Comparison of ENCODE assay signal across 24 cellular contexts in genomic region chr12:52173526-52173925, GRCh38. TPM values are rescaled to one million over a fixed set of nuclear protein-coding genes. Genes with fewer than 3 reads are reported as not detected.
"Had no signal": no experiment of that assay in that cellular context is flagged by ENCODE, and none has a peak within 500 bp of the region (broad histone marks: within the 10 kb centered on the region; RNA-seq: fewer than 3 reads in every experiment).

No MANE protein-coding gene starts in this region.

- H3K27me3 ChIP-seq: Peyer's patch had no signal

- H3K36me3 ChIP-seq: Peyer's patch had no signal

- H3K9me3 ChIP-seq: Peyer's patch had no signal

- H3K36me3 Mint-ChIP-seq: activated CD8-positive, alpha-beta memory T cell treated with anti-CD3 and anti-CD28 coated beads, Interleukin-2, amount 10 ng/mL, durations not matched to agents 7 days and 5 days; activated naive CD8-positive, alpha-beta T cell; brain had no signal

- H3K4me3 Mint-ChIP-seq: activated CD8-positive, alpha-beta memory T cell treated with anti-CD3 and anti-CD28 coated beads, Interleukin-2, amount 10 ng/mL, durations not matched to agents 7 days and 5 days; activated naive CD4-positive, alpha-beta T cell treated with anti-CD3 and anti-CD28 coated beads for 36 hours; activated naive CD8-positive, alpha-beta T cell; activated T-cell treated with anti-CD3 and anti-CD28 coated beads, Interleukin-2, amount 50 U/mL, for 24 hours; activated T-helper 1 cell treated with anti-CD3 and anti-CD28 coated beads, Interleukin-12 subunit alpha, Interleukin-12 subunit beta, Interleukin-2, Interleukin-4 antibody, amounts not matched to agents 30 ng/mL and 10 ng/mL and 1 ng/mL, durations not matched to agents 14 hours and 24 hours and 36 hours; brain; T-helper 17 cell had no signal

- H3K27me3 Mint-ChIP-seq: activated CD8-positive, alpha-beta memory T cell treated with anti-CD3 and anti-CD28 coated beads, Interleukin-2, amount 10 ng/mL, durations not matched to agents 7 days and 5 days; activated naive CD8-positive, alpha-beta T cell; activated T-cell treated with anti-CD3 and anti-CD28 coated beads, Interleukin-2, amount 50 U/mL, for 24 hours had no signal

- H3K4me3 ChIP-seq: Peyer's patch had no signal

- H3K27ac ChIP-seq: Peyer's patch had no signal

- DNase-seq: activated CD4-positive, alpha-beta T cell treated with anti-CD3 and anti-CD28 coated beads, Interleukin-2, amount 50 U/mL, for 1 hour; activated CD4-positive, CD25-positive, alpha-beta regulatory T cell; activated CD8-positive, alpha-beta memory T cell treated with anti-CD3 and anti-CD28 coated beads, Interleukin-2, amount 10 ng/mL, durations not matched to agents 7 days and 5 days; activated effector memory CD4-positive, alpha-beta T cell treated with anti-CD3 and anti-CD28 coated beads, Interleukin-2, amount 50 U/mL, for 16 hours; activated naive CD4-positive, alpha-beta T cell treated with anti-CD3 and anti-CD28 coated beads for 36 hours; activated T-cell treated with anti-CD3 and anti-CD28 coated beads, Interleukin-2, amount 50 U/mL, for 24 hours; amygdala; KBM-7; NCI-H1092; NCI-H1417; NCI-H1930; NCI-H2171; NCI-H2227 treated with DMSO at 0.1 percent for 48 hours; NCI-H446 treated with DMSO at 0.1 percent for 48 hours; NCI-H524 treated with DMSO at 0.1 percent for 48 hours; NCI-H748 treated with DMSO at 0.1 percent for 48 hours; OCI-M1; Peyer's patch; SIG-M5; T-helper 17 cell; T-helper 9 cell had no signal

- ATAC-seq: activated CD8-positive, alpha-beta memory T cell treated with anti-CD3 and anti-CD28 coated beads, Interleukin-2, amount 10 ng/mL, durations not matched to agents 7 days and 5 days; T-helper 17 cell had no signal

- H3K27ac Mint-ChIP-seq: activated CD8-positive, alpha-beta memory T cell treated with anti-CD3 and anti-CD28 coated beads, Interleukin-2, amount 10 ng/mL, durations not matched to agents 7 days and 5 days; activated naive CD4-positive, alpha-beta T cell treated with anti-CD3 and anti-CD28 coated beads for 36 hours; activated naive CD8-positive, alpha-beta T cell; activated T-cell treated with anti-CD3 and anti-CD28 coated beads, Interleukin-2, amount 50 U/mL, for 24 hours; activated T-helper 1 cell treated with anti-CD3 and anti-CD28 coated beads, Interleukin-12 subunit alpha, Interleukin-12 subunit beta, Interleukin-2, Interleukin-4 antibody, amounts not matched to agents 30 ng/mL and 10 ng/mL and 1 ng/mL, durations not matched to agents 14 hours and 24 hours and 36 hours; T-helper 17 cell had no signal

- H3K9me3 Mint-ChIP-seq: activated naive CD4-positive, alpha-beta T cell treated with anti-CD3 and anti-CD28 coated beads for 36 hours; activated T-cell treated with anti-CD3 and anti-CD28 coated beads, Interleukin-2, amount 50 U/mL, for 24 hours; activated T-helper 1 cell treated with anti-CD3 and anti-CD28 coated beads, Interleukin-12 subunit alpha, Interleukin-12 subunit beta, Interleukin-2, Interleukin-4 antibody, amounts not matched to agents 30 ng/mL and 10 ng/mL and 1 ng/mL, durations not matched to agents 14 hours and 24 hours and 36 hours; brain had no signal

RNA-seq across cellular contexts. Expression of gene KRT80, which starts 18.3 kb away (rescaled TPM):
- total RNA-seq: activated CD8-positive, alpha-beta memory T cell treated with anti-CD3 and anti-CD28 coated beads, Interleukin-2, amount 10 ng/mL, durations not matched to agents 7 days and 5 days; activated naive CD4-positive, alpha-beta T cell treated with anti-CD3 and anti-CD28 coated beads for 36 hours; activated T-helper 1 cell treated with anti-CD3 and anti-CD28 coated beads, Interleukin-12 subunit alpha, Interleukin-12 subunit beta, Interleukin-2, Interleukin-4 antibody, amounts not matched to agents 30 ng/mL and 10 ng/mL and 1 ng/mL, durations not matched to agents 14 hours and 24 hours and 36 hours; T-helper 17 cell had no signal
